In the genomic region with DNA sequence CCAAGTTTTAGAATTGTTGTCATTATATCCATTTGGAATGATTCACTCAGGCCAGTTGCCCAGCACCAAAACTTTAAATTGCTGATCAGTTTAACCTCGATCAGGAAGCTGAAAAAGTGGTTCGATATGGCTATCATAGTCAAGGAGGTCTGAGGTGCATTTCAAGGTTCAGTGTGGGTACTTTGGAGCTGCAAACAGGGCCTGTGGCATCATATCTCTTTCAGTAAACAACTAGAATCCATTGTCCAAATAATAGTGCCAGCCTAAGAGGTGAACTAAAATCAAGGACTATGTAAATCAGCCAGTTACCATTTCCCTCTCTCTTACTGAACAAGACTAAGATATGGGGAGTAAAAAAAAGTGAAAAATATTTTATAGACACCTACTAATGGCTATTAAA, we compare ENCODE assay signal across 34 cellular contexts.
"Had no signal": no experiment of that assay in that cellular context is flagged by ENCODE, and none has a peak within 500 bp of the region (broad histone marks: within the 10 kb centered on the region; RNA-seq: fewer than 3 reads in every experiment).

No MANE protein-coding gene starts in this region.

- H3K36me3 ChIP-seq: MG63 had no signal

- H3K4me3 ChIP-seq: MG63 had no signal

- H3K27me3 ChIP-seq: MG63 had no signal

- H3K9me3 ChIP-seq: MG63 had no signal

- DNase-seq: Karpas-422, Kasumi-1, MM.1S, MV-4-11, NCI-H1048, NCI-H1092, NCI-H1092 treated with DMSO at 0.1 percent for 48 hours, NCI-H1105, NCI-H1105 treated with DMSO at 0.1 percent for 48 hours, NCI-H1417, NCI-H1417 treated with DMSO at 0.1 percent for 48 hours, NCI-H1436, NCI-H1436 treated with DMSO at 0.1 percent for 48 hours, NCI-H146, NCI-H1694, NCI-H1694 treated with DMSO at 0.1 percent for 48 hours, NCI-H187, NCI-H187 treated with DMSO at 0.1 percent for 48 hours, NCI-H1930, NCI-H2029, NCI-H2029 treated with DMSO at 0.1 percent for 48 hours, NCI-H2081, NCI-H2081 treated with DMSO at 0.1 percent for 48 hours, NCI-H2107, NCI-H2171, NCI-H2171 treated with DMSO at 0.1 percent for 48 hours, NCI-H2227 treated with DMSO at 0.1 percent for 48 hours, NCI-H226, NCI-H345, NCI-H446, NCI-H446 treated with DMSO at 0.1 percent for 48 hours, NCI-H510A, NCI-H510A treated with DMSO at 0.1 percent for 48 hours had no signal
